Comparison of ENCODE assay signal across 31 cellular contexts in genomic region chr3:13870902-13871301, GRCh38. TPM values are rescaled to one million over a fixed set of nuclear protein-coding genes. Genes with fewer than 3 reads are reported as not detected.
"Had no signal": no experiment of that assay in that cellular context is flagged by ENCODE, and none has a peak within 500 bp of the region (broad histone marks: within the 10 kb centered on the region; RNA-seq: fewer than 3 reads in every experiment).

No MANE protein-coding gene starts in this region.

- ATAC-seq: esophagus mucosa; gastrocnemius medialis; left cardiac atrium; left lung; naive thymus-derived CD8-positive, alpha-beta T cell; sciatic nerve had no signal

- H3K4me1 ChIP-seq: colonic mucosa, gastrocnemius medialis, left lung, right atrium auricular region, stomach, thyroid gland, vagina had no signal

- H3K9me3 Mint-ChIP-seq: dendritic cell treated with granulocyte-macrophage colony-stimulating factor and Interleukin-4, amounts not matched to agents 40 ng/mL and 50 ng/mL, for 4 days had no signal

- H3K36me3 ChIP-seq: colonic mucosa, gastrocnemius medialis, left lung, ovary, right atrium auricular region, stomach, thyroid gland, vagina had no signal

- H3K4me3 Mint-ChIP-seq: dendritic cell treated with granulocyte-macrophage colony-stimulating factor and Interleukin-4, amounts not matched to agents 40 ng/mL and 50 ng/mL, for 4 days; endodermal cell; naive thymus-derived CD8-positive, alpha-beta T cell; nephron progenitor cell had no signal

- H3K27me3 ChIP-seq: ovary, right atrium auricular region, thyroid gland, vagina had no signal

- H3K27ac ChIP-seq: colonic mucosa, epithelial cell of prostate, gastrocnemius medialis, left lung, ovary, right atrium auricular region, stomach, thyroid gland, vagina had no signal

- H3K4me2 ChIP-seq: smooth muscle cell had no signal

- H3K4me3 ChIP-seq: colonic mucosa, gastrocnemius medialis, left lung, ovary, right atrium auricular region, smooth muscle cell, stomach, thyroid gland, vagina had no signal

- H3K9me3 ChIP-seq: colonic mucosa, gastrocnemius medialis, ovary, right atrium auricular region, thyroid gland, vagina had no signal

- DNase-seq: colonic mucosa; effector CD8-positive, alpha-beta T cell; endodermal cell; foreskin fibroblast; gastrocnemius medialis; head of caudate nucleus; left cardiac atrium; left lung; mesenchymal stem cell; midbrain; naive thymus-derived CD8-positive, alpha-beta T cell; nephron progenitor cell; nucleus accumbens; ovary; stimulated activated CD4-positive, alpha-beta T cell treated with anti-CD3 and anti-CD28 coated beads, Interleukin-12 subunit alpha, Interleukin-12 subunit beta, amount 100 ng/mL, for 4 hours; stimulated activated CD4-positive, alpha-beta T cell treated with anti-CD3 and anti-CD28 coated beads, Interleukin-1b, Interleukin-23, amount 100 ng/mL, for 48 hours; stimulated activated CD4-positive, alpha-beta T cell treated with anti-CD3 and anti-CD28 coated beads, Interleukin-4, amount 100 ng/mL, for 1 hour; stimulated activated CD8-positive, alpha-beta memory T cell treated with anti-CD3 and anti-CD28 coated beads, Interleukin-4, amount 100 ng/mL, for 48 hours; stimulated activated naive CD4-positive, alpha-beta T cell; stomach; thyroid gland; trophoblast cell had no signal

- H3K27ac Mint-ChIP-seq: dendritic cell treated with granulocyte-macrophage colony-stimulating factor and Interleukin-4, amounts not matched to agents 40 ng/mL and 50 ng/mL, for 4 days; endodermal cell; nephron progenitor cell had no signal

- H3K4me1 Mint-ChIP-seq: endodermal cell had no signal

RNA-seq across cellular contexts. Expression of gene WNT7A, which starts 9.0 kb away (rescaled TPM):
- total RNA-seq: colonic mucosa, gastrocnemius medialis, glomerular endothelial cell, left cardiac atrium, lung microvascular endothelial cell, right atrium auricular region, sciatic nerve, stomach, thyroid gland, vagina had no signal
- polyA plus RNA-seq: ovary had no signal
